In genomic region chr15:52466134-52466701, GRCh38 we compare ENCODE assay signal across 7 cellular contexts.
DNase-seq lines count a peak whose midpoint lies in the region; ATAC-seq, FAIRE-seq and TF ChIP-seq lines count a peak whose summit lies in the region.

No MANE protein-coding gene starts in this region.

- peak; percentile 94 for ATAC-seq in GM18909 (IDR thresholded peaks at IDR 0.05; ENCODE audit: poor library complexity, unreplicated experiment)
- peak; percentile 92 for ATAC-seq in HG02840 (IDR thresholded peaks at IDR 0.05; ENCODE audit: low FRiP score, unreplicated experiment)
- ATAC-seq in heart left ventricle, result peak; percentile 18 to 89 (median 79)

- H4K20me1 ChIP-seq in OCI-LY7 (ENCODE audit: insufficient read depth, low read length), result no peaks in the 10 kb centered on the region

- 67 to 80% (median 75%) methylated on average over 1 to 2 of the region's 2 CpGs for WGBS in heart left ventricle, 4 donors

- H3K4me2 ChIP-seq in OCI-LY7 (ENCODE audit: low read length), result peak overlapping the region; percentile 82

- peaks cover 72% of the 10 kb centered on the region for H3K79me2 ChIP-seq in OCI-LY7 (ENCODE audit: insufficient read depth, low read depth, low read length)

- H2AFZ ChIP-seq in OCI-LY7 (ENCODE audit: low read length), result peak overlapping the region; percentile 39; the same call in 1 of the 2 replicates

- TF ChIP-seq CTCF in OCI-LY7 (conservative IDR thresholded peaks at IDR 0.05; ENCODE audit: low read length) (peak; percentile 78), heart left ventricle (IDR thresholded peaks at IDR 0.05) (no peak), D721Med (IDR thresholded peaks at IDR 0.05; ENCODE audit: insufficient read depth, missing control alignments) (no peak)

- H3K4me3 ChIP-seq in OCI-LY7 (ENCODE audit: low read depth, low read length, poor library complexity, severe bottlenecking) (peak overlapping the region; percentile 51), heart left ventricle (no peak overlapping the region)

- H3K27me3 ChIP-seq in heart left ventricle, result no peaks in the 10 kb centered on the region

- CTCF ChIA-PET in OCI-LY7 (lab: Charles Lee; ENCODE audit: unreplicated experiment), result interaction anchor here (0.6 to 3.5 kb wide), 5 partner anchors 13 to 315 kb away, joined by 3 to 24 read pairs (median 5); no protein-coding TSS in a partner anchor

- H3K9me3 ChIP-seq in OCI-LY7 (ENCODE audit: low read length), result peaks cover 15% of the 10 kb centered on the region; the same call in 1 of the 2 replicates
- peaks cover 0 to 19% (median 0%) of the 10 kb centered on the region in 12 donors for H3K9me3 ChIP-seq in heart left ventricle

- DNase-seq in OCI-LY7 (ENCODE audit: low spot score) (peak; percentile 97), heart left ventricle (peak; percentile 38 to 66 (median 48)), D721Med (ENCODE audit: insufficient read length, low spot score) (no peak), amniotic stem cell (lab: John Stamatoyannopoulos, UW) (no peak)
- peak; percentile 64 to 66 for DNase-seq in stimulated activated CD8-positive, alpha-beta memory T cell treated with anti-CD3 and anti-CD28 coated beads, Interleukin-15, amount 100 ng/mL, for 48 hours (ENCODE audit: low read depth in 2 of 2)

- FAIRE-seq in D721Med (lab: Jason Lieb, UNC), result no peak

- H3K27ac ChIP-seq in OCI-LY7 (ENCODE audit: low read depth, low read length, poor library complexity, severe bottlenecking) (peak overlapping the region; percentile 81), heart left ventricle (peak overlapping the region in 1 of 12 donors; percentile 12)

- TF ChIP-seq POLR2A in heart left ventricle (IDR thresholded peaks at IDR 0.05), result no peak

- POLR2A ChIA-PET in OCI-LY7 (lab: Charles Lee), result interaction anchor here (1.0 to 4.1 kb wide), 9 partner anchors 8 to 211 kb away, joined by 3 to 34 read pairs (median 4); no protein-coding TSS in a partner anchor

- H3K36me3 ChIP-seq in OCI-LY7 (ENCODE audit: insufficient read depth, low read length), result peaks cover 8% of the 10 kb centered on the region
- no peaks in the 10 kb centered on the region for H3K36me3 ChIP-seq in heart left ventricle

- H3K4me1 ChIP-seq in OCI-LY7 (ENCODE audit: insufficient read depth, low read length, poor library complexity, severe bottlenecking) (peaks cover 53% of the 10 kb centered on the region), heart left ventricle (peaks cover 0 to 42% (median 8%) of the 10 kb centered on the region in 12 donors)

- H3K9me2 ChIP-seq in OCI-LY7 (ENCODE audit: insufficient read depth, low read length), result no peaks in the 10 kb centered on the region

- intact Hi-C loops in OCI-LY7 (cut with micrococcal nuclease; ENCODE audit: unreplicated experiment) (loop anchor here (1.0 to 5.0 kb wide), 6 partner anchors 15 to 266 kb away; partner anchors contain the start of gene MYO5A), heart left ventricle (cut with DNase I) (loop anchor here in 2 of 10 donors (10.0 kb wide), 1 partner anchor 131 kb away; no protein-coding TSS in a partner anchor)

- BruUV-seq in OCI-LY7 (replicated peaks; lab: Mats Ljungman, UMichigan), result no TSS peak

Comparison
In these comparisons a context has a peak if more than half of its experiments do, and no peak if none do; other contexts are left out.
1. DNase-seq: peak in OCI-LY7 (single experiment), heart left ventricle (5 of 5) and stimulated activated CD8-positive, alpha-beta memory T cell treated with anti-CD3 and anti-CD28 coated beads, Interleukin-15, amount 100 ng/mL, for 48 hours (2 of 2); none in D721Med (single experiment) and amniotic stem cell (single experiment).
2. Peak in every context shown above with its lines, with median percentiles within 50 percentile points of each other: ATAC-seq.